Comparison of ENCODE assay signal across 1 cellular context in genomic region chr1:183185941-183186490, GRCh38.
TF ChIP-seq lines count a peak whose summit lies in the region.

TSS of gene LAMC2 (plus strand) at chr1:183186264. CDS start at chr1:183186353, 89 bp downstream.

TF ChIP-seq in H1, 55 proteins besides CTCF, POLR2A, EP300 and RAD21 (continued from another document):
- TF ChIP-seq, protein P1, sequence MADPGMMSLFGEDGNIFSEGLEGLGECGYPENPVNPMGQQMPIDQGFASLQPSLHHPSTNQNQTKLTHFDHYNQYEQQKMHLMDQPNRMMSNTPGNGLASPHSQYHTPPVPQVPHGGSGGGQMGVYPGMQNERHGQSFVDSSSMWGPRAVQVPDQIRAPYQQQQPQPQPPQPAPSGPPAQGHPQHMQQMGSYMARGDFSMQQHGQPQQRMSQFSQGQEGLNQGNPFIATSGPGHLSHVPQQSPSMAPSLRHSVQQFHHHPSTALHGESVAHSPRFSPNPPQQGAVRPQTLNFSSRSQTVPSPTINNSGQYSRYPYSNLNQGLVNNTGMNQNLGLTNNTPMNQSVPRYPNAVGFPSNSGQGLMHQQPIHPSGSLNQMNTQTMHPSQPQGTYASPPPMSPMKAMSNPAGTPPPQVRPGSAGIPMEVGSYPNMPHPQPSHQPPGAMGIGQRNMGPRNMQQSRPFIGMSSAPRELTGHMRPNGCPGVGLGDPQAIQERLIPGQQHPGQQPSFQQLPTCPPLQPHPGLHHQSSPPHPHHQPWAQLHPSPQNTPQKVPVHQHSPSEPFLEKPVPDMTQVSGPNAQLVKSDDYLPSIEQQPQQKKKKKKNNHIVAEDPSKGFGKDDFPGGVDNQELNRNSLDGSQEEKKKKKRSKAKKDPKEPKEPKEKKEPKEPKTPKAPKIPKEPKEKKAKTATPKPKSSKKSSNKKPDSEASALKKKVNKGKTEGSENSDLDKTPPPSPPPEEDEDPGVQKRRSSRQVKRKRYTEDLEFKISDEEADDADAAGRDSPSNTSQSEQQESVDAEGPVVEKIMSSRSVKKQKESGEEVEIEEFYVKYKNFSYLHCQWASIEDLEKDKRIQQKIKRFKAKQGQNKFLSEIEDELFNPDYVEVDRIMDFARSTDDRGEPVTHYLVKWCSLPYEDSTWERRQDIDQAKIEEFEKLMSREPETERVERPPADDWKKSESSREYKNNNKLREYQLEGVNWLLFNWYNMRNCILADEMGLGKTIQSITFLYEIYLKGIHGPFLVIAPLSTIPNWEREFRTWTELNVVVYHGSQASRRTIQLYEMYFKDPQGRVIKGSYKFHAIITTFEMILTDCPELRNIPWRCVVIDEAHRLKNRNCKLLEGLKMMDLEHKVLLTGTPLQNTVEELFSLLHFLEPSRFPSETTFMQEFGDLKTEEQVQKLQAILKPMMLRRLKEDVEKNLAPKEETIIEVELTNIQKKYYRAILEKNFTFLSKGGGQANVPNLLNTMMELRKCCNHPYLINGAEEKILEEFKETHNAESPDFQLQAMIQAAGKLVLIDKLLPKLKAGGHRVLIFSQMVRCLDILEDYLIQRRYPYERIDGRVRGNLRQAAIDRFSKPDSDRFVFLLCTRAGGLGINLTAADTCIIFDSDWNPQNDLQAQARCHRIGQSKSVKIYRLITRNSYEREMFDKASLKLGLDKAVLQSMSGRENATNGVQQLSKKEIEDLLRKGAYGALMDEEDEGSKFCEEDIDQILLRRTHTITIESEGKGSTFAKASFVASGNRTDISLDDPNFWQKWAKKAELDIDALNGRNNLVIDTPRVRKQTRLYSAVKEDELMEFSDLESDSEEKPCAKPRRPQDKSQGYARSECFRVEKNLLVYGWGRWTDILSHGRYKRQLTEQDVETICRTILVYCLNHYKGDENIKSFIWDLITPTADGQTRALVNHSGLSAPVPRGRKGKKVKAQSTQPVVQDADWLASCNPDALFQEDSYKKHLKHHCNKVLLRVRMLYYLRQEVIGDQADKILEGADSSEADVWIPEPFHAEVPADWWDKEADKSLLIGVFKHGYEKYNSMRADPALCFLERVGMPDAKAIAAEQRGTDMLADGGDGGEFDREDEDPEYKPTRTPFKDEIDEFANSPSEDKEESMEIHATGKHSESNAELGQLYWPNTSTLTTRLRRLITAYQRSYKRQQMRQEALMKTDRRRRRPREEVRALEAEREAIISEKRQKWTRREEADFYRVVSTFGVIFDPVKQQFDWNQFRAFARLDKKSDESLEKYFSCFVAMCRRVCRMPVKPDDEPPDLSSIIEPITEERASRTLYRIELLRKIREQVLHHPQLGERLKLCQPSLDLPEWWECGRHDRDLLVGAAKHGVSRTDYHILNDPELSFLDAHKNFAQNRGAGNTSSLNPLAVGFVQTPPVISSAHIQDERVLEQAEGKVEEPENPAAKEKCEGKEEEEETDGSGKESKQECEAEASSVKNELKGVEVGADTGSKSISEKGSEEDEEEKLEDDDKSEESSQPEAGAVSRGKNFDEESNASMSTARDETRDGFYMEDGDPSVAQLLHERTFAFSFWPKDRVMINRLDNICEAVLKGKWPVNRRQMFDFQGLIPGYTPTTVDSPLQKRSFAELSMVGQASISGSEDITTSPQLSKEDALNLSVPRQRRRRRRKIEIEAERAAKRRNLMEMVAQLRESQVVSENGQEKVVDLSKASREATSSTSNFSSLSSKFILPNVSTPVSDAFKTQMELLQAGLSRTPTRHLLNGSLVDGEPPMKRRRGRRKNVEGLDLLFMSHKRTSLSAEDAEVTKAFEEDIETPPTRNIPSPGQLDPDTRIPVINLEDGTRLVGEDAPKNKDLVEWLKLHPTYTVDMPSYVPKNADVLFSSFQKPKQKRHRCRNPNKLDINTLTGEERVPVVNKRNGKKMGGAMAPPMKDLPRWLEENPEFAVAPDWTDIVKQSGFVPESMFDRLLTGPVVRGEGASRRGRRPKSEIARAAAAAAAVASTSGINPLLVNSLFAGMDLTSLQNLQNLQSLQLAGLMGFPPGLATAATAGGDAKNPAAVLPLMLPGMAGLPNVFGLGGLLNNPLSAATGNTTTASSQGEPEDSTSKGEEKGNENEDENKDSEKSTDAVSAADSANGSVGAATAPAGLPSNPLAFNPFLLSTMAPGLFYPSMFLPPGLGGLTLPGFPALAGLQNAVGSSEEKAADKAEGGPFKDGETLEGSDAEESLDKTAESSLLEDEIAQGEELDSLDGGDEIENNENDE (IDR thresholded peaks at IDR 0.05; ENCODE audit: insufficient replicate concordance, low read length), result no peak
- TF ChIP-seq SRF (IDR thresholded peaks at IDR 0.05; ENCODE audit: low read depth, low read length), result peak; percentile 59; the same call in 1 of the 2 replicates
- TF ChIP-seq POLR2AphosphoS5 (IDR thresholded peaks at IDR 0.05; ENCODE audit: low read depth, low read length), result peak; percentile 65
- no peak for TF ChIP-seq SAP30 (IDR thresholded peaks at IDR 0.05; ENCODE audit: insufficient read depth, insufficient replicate concordance, low read length)
- TF ChIP-seq PHF8 (conservative IDR thresholded peaks at IDR 0.05; ENCODE audit: low read depth, low read length), result peak; percentile 46; the same call in 1 of the 2 replicates
- TF ChIP-seq ATF3 (IDR thresholded peaks at IDR 0.05; ENCODE audit: insufficient read depth, low read depth, low read length), result no peak
- peak; percentile 90 for TF ChIP-seq TEAD4 (IDR thresholded peaks at IDR 0.05; ENCODE audit: low read depth, low read length)
- peak; percentile 81; the same call in 1 of the 2 replicates for TF ChIP-seq YY1 (IDR thresholded peaks at IDR 0.05; ENCODE audit: low read depth, low read length)
- no peak for TF ChIP-seq HDAC6 (IDR thresholded peaks at IDR 0.05; ENCODE audit: low read depth, low read length)
- TF ChIP-seq HDAC2 (IDR thresholded peaks at IDR 0.05; ENCODE audit: borderline replicate concordance in 1 of 2, low read depth in 2 of 2, low read length in 2 of 2), result no peak
- peak; percentile 97 for TF ChIP-seq ASH2L (IDR thresholded peaks at IDR 0.05; ENCODE audit: low read length)
- no peak for TF ChIP-seq RFX5 (IDR thresholded peaks at IDR 0.05; ENCODE audit: borderline replicate concordance, low read depth, low read length)
- peak in 1 of 2 experiments; percentile 83; a peak in 2 of 4 replicates for TF ChIP-seq SIN3A (conservative IDR thresholded peaks at IDR 0.05 in 1 of 2, IDR thresholded peaks at IDR 0.05 in 1 of 2; ENCODE audit: low read depth in 1 of 2, low read length in 2 of 2)
- TF ChIP-seq, protein P2, sequence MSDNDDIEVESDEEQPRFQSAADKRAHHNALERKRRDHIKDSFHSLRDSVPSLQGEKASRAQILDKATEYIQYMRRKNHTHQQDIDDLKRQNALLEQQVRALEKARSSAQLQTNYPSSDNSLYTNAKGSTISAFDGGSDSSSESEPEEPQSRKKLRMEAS (IDR thresholded peaks at IDR 0.05), result peak; percentile 26; the same call in 1 of the 2 replicates
- 0 out of 2 replicates have a peak, but pooled peaks have one; percentile 9 for TF ChIP-seq EGR1 (IDR thresholded peaks at IDR 0.05; ENCODE audit: borderline replicate concordance, low read depth, low read length)
- peak; percentile 82 for TF ChIP-seq JUND (IDR thresholded peaks at IDR 0.05; ENCODE audit: low read length)
- TF ChIP-seq BACH1 (IDR thresholded peaks at IDR 0.05; ENCODE audit: low read length), result no peak
- TF ChIP-seq RNF2 (IDR thresholded peaks at IDR 0.05; ENCODE audit: borderline replicate concordance, low read depth, low read length, missing control alignments, poor library complexity, severe bottlenecking), result no peak
- TF ChIP-seq SUZ12 (IDR thresholded peaks at IDR 0.05; ENCODE audit: low read length), result no peak
- no peak for TF ChIP-seq FOSL1 (IDR thresholded peaks at IDR 0.05; ENCODE audit: insufficient read depth, low read depth, low read length)
- no peak for TF ChIP-seq TAF7 (optimal IDR thresholded peaks at IDR 0.05; ENCODE audit: borderline replicate concordance, low read depth, low read length)
- TF ChIP-seq RBBP5 (IDR thresholded peaks at IDR 0.05; ENCODE audit: borderline replicate concordance, low read depth, low read length), result peak; percentile 75; the same call in 1 of the 2 replicates
- no peak for TF ChIP-seq CHD2 (IDR thresholded peaks at IDR 0.05; ENCODE audit: low read length)
- peak; percentile 48; the same call in 1 of the 2 replicates for TF ChIP-seq TAF1 (IDR thresholded peaks at IDR 0.05; ENCODE audit: low read depth, low read length)
- TF ChIP-seq SIX5 (IDR thresholded peaks at IDR 0.05; ENCODE audit: low read depth, low read length), result no peak
- TF ChIP-seq CREB1 (IDR thresholded peaks at IDR 0.05), result no peak
- TF ChIP-seq BRCA1 (IDR thresholded peaks at IDR 0.05; ENCODE audit: low read depth, low read length), result no peak
- no peak for TF ChIP-seq CHD1 (IDR thresholded peaks at IDR 0.05; ENCODE audit: low read depth, low read length)
- peak; percentile 37 for TF ChIP-seq CTBP2 (IDR thresholded peaks at IDR 0.05; ENCODE audit: borderline replicate concordance, insufficient read depth, insufficient read length, low read length)
- TF ChIP-seq BCL11A (IDR thresholded peaks at IDR 0.05; ENCODE audit: low read depth in 2 of 2, low read length in 2 of 2), result no peak
- peak; percentile 67 for TF ChIP-seq TBP (IDR thresholded peaks at IDR 0.05; ENCODE audit: low read depth, low read length)
- no peak for TF ChIP-seq EZH2 (IDR thresholded peaks at IDR 0.05; ENCODE audit: low read depth, low read length, severe bottlenecking)
- no peak for TF ChIP-seq SIRT6 (IDR thresholded peaks at IDR 0.05; ENCODE audit: low read length)
- TF ChIP-seq JUN (IDR thresholded peaks at IDR 0.05; ENCODE audit: low read depth, low read length), result no peak
- no peak for TF ChIP-seq POU5F1 (IDR thresholded peaks at IDR 0.05; ENCODE audit: low read depth, low read length)
- no peak for TF ChIP-seq KDM4A (IDR thresholded peaks at IDR 0.05; ENCODE audit: low read depth, low read length, severe bottlenecking)
- no peak for TF ChIP-seq SP2 (IDR thresholded peaks at IDR 0.05; ENCODE audit: low read length)
- TF ChIP-seq, protein P3, sequence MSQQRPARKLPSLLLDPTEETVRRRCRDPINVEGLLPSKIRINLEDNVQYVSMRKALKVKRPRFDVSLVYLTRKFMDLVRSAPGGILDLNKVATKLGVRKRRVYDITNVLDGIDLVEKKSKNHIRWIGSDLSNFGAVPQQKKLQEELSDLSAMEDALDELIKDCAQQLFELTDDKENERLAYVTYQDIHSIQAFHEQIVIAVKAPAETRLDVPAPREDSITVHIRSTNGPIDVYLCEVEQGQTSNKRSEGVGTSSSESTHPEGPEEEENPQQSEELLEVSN (IDR thresholded peaks at IDR 0.05), result no peak
- TF ChIP-seq GTF2F1 (IDR thresholded peaks at IDR 0.05; ENCODE audit: borderline replicate concordance, low read depth, low read length), result no peak
- TF ChIP-seq USF2 (IDR thresholded peaks at IDR 0.05; ENCODE audit: low read length), result 0 out of 2 replicates have a peak, but pooled peaks have one; percentile 7
- TF ChIP-seq CBX8 (IDR thresholded peaks at IDR 0.05; ENCODE audit: borderline replicate concordance, low read depth, low read length), result no peak
- TF ChIP-seq SP1 (IDR thresholded peaks at IDR 0.05; ENCODE audit: low read depth, low read length), result no peak
- no peak for TF ChIP-seq KDM1A (IDR thresholded peaks at IDR 0.05; ENCODE audit: borderline replicate concordance, low read length)
- TF ChIP-seq NANOG (IDR thresholded peaks at IDR 0.05; ENCODE audit: insufficient read depth, low read depth, low read length, poor library complexity, severe bottlenecking), result no peak
- no peak for TF ChIP-seq SP4 (IDR thresholded peaks at IDR 0.05; ENCODE audit: low read length)
